ENCODE assay signal across 16 cellular contexts in the genomic region with DNA sequence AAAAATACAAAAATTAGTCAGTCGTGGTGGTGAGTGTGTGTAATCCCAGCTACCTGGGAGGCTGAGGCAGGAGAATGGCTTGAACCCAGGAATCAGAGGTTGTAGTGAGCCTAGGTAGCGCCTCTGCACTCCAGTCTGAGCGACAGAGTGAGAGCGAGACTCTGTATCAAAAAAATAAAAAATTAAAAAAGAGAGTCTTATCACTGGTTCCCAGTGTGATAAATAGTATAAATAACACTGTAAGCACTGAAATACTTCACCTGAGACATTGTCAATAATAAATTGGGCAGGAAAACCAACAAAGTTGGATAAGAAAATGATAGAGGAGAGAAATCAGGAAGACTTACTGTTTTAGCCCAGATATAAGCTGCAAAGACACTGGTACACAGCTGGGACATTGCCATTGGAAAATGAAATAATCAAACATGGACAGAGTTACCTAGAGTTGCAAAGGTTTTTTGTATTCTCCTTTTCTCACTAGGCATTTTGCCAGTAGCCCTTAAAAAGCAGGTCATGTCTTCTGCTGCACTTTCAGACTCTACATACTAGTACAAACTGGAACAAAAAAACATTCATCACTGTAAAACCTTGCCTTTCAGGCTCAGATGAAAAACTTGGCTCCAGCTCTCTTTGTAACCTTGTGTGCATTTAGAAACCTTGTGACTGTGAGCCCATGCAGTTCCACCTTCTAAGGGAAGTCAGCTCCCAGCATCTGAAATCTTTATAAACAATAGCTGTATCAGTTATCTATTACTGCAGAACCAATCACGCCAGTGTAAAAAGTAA. TPM values are rescaled to one million over a fixed set of nuclear protein-coding genes. Genes with fewer than 3 reads are reported as not detected.
"Had no signal": no experiment of that assay in that cellular context is flagged by ENCODE, and none has a peak within 500 bp of the region (broad histone marks: within the 10 kb centered on the region; RNA-seq: fewer than 3 reads in every experiment).

No MANE protein-coding gene starts in this region.

- H3K27me3 ChIP-seq: adrenal gland had no signal

- ATAC-seq: effector memory CD8-positive, alpha-beta T cell; left ventricle myocardium superior had no signal

- DNase-seq: activated naive CD4-positive, alpha-beta T cell treated with anti-CD3 and anti-CD28 coated beads, Interleukin-2, amount 50 U/mL, for 16 hours; activated T-cell treated with anti-CD3 and anti-CD28 coated beads, Interleukin-2, amount 50 U/mL, for 1 hour; effector memory CD8-positive, alpha-beta T cell; left ventricle myocardium superior; stimulated activated CD4-positive, alpha-beta T cell treated with anti-CD3 and anti-CD28 coated beads, Interleukin-4, amount 100 ng/mL, for 4 hours; T-helper 2 cell; trophoblast cell had no signal

- H3K27ac ChIP-seq: skin epidermis had no signal

- H3K4me1 ChIP-seq: adrenal gland had no signal

- FAIRE-seq: islet of Langerhans, TTC549 had no signal

- H3K9me3 ChIP-seq: adrenal gland had no signal

- H3K36me3 ChIP-seq: adrenal gland had no signal

- H3K4me3 ChIP-seq: adrenal gland, skin epidermis had no signal

RNA-seq across cellular contexts. Expression of a gene that starts 55.0 kb away (rescaled TPM):
- total RNA-seq: adrenal gland, fibroblast of villous mesenchyme, left ventricle myocardium superior, mesenteric fat pad, osteocyte had no signal
- polyA plus RNA-seq: adrenal gland, esophagus, neural cell had no signal
